Comparison of ENCODE assay signal across 1 cellular context in genomic region chr9:87180361-87180760, GRCh38.
TF ChIP-seq lines count a peak whose summit lies in the region.

No MANE protein-coding gene starts in this region.

TF ChIP-seq in GM23338, 12 proteins besides CTCF, POLR2A, EP300 and RAD21 (continued from another document):
- no peak for TF ChIP-seq ZNF462 (CRISPR knock-in tag; IDR thresholded peaks at IDR 0.05)
- TF ChIP-seq ZNF114 (CRISPR knock-in tag; IDR thresholded peaks at IDR 0.05): no peak
- no peak for TF ChIP-seq ZNF331 (CRISPR knock-in tag; IDR thresholded peaks at IDR 0.05; ENCODE audit: low read depth)
- no peak for TF ChIP-seq REST (IDR thresholded peaks at IDR 0.05; ENCODE audit: unreplicated experiment)
- no peak for TF ChIP-seq CREB1 (CRISPR knock-in tag; IDR thresholded peaks at IDR 0.05; ENCODE audit: low read depth)
- TF ChIP-seq POLR2AphosphoS5 (IDR thresholded peaks at IDR 0.05; ENCODE audit: low read depth): no peak
- TF ChIP-seq STAT1 (IDR thresholded peaks at IDR 0.05; ENCODE audit: unreplicated experiment): no peak
- no peak for TF ChIP-seq JUNB (IDR thresholded peaks at IDR 0.05; ENCODE audit: unreplicated experiment)
